6 cellular contexts compared by ENCODE assay signal in genomic region chr7:15300986-15301385, GRCh38.
A peak's percentile ranks its signal among the peaks of the same experiment; 100 is the strongest.
DNase-seq lines count a peak whose midpoint lies in the region; ATAC-seq, FAIRE-seq and TF ChIP-seq lines count a peak whose summit lies in the region.
"Not testable (repeated sequence)": the region's sequence is repeated elsewhere in the genome, so short reads cannot be mapped to it uniquely, and the experiment has no call there.

No MANE protein-coding gene starts in this region.

- DNase-seq in GM23338 (ENCODE audit: low spot score); H1 (ENCODE audit: low read depth in 1 of 2, low spot score in 2 of 2); neural progenitor cell (ENCODE audit: low spot score): not testable (repeated sequence)
- DNase-seq in Right ventricle myocardium superior = peak; percentile 30
- peak; percentile 66 for DNase-seq in posterior vena cava (ENCODE audit: low spot score)

- H3K18ac ChIP-seq in H1 (ENCODE audit: extremely low read depth, low read length) = not testable (repeated sequence)

- POLR2A ChIA-PET in H1 (lab: Charles Lee; ENCODE audit: partially characterized antibody) = not testable (repeated sequence)

- not testable (repeated sequence) for FAIRE-seq in H1 (lab: Jason Lieb, UNC)

- H3K79me2 ChIP-seq in GM23338 (replicated peaks; ENCODE audit: insufficient read depth); H1 (ENCODE audit: control insufficient read depth in 1 of 2, insufficient read depth in 2 of 2, low read length in 2 of 2); neural progenitor cell (ENCODE audit: low read depth): not testable (repeated sequence)

- H3K4me2 ChIP-seq in GM23338; H1 (ENCODE audit: insufficient read depth in 1 of 2, low read depth in 2 of 2, low read length in 2 of 2); neural progenitor cell: not testable (repeated sequence)

- H3K4me3 Mint-ChIP-seq in GM23338, neural progenitor cell: not testable (repeated sequence)

- not testable (repeated sequence) for H3K9ac ChIP-seq in H1 (replicated peaks in 1 of 4; ENCODE audit: extremely low read depth in 1 of 4, low read depth in 3 of 4, low read length in 3 of 4); neural progenitor cell

- H4K8ac ChIP-seq in H1 (ENCODE audit: extremely low read depth, insufficient read depth, low read length) = not testable (repeated sequence)

- not testable (repeated sequence) for H3K23me2 ChIP-seq in H1 (ENCODE audit: low read depth, low read length)

- not testable (repeated sequence) for H3K36me3 Mint-ChIP-seq in GM23338 (ENCODE audit: low read depth); neural progenitor cell

- H3K56ac ChIP-seq in H1 (replicated peaks; ENCODE audit: insufficient read length, low read depth, low read length) = not testable (repeated sequence)

- not testable (repeated sequence) for H2BK5ac ChIP-seq in H1 (ENCODE audit: low read depth, low read length)

- H3K4me1 Mint-ChIP-seq in GM23338 = not testable (repeated sequence)
- H3K4me1 Mint-ChIP-seq in neural progenitor cell = peaks cover 12% of the 10 kb centered on the region

- H3K79me1 ChIP-seq in H1 (ENCODE audit: low read depth, low read length) = not testable (repeated sequence)

- H3K4me3 ChIP-seq in GM23338; H1 (ENCODE audit: extremely low read depth in 1 of 4, insufficient read depth in 2 of 4, low read depth in 3 of 4, low read length in 4 of 4); gastroesophageal sphincter; neural progenitor cell: not testable (repeated sequence)

- not testable (repeated sequence) for H2BK20ac ChIP-seq in H1 (ENCODE audit: low read length)

- H2BK120ac ChIP-seq in H1 (replicated peaks; ENCODE audit: low read depth, low read length) = not testable (repeated sequence)

- H4K20me1 ChIP-seq in GM23338 (replicated peaks; ENCODE audit: insufficient read depth); H1 (replicated peaks in 1 of 2; ENCODE audit: control insufficient read depth in 1 of 2, insufficient read depth in 2 of 2, low read length in 2 of 2); neural progenitor cell (ENCODE audit: low read depth): not testable (repeated sequence)

- TF ChIP-seq POLR2A in H1 (IDR thresholded peaks at IDR 0.05; ENCODE audit: control extremely low read depth in 1 of 2, low read depth in 2 of 2, low read length in 2 of 2); gastroesophageal sphincter (IDR thresholded peaks at IDR 0.05): not testable (repeated sequence)

- TF ChIP-seq EP300 in H1 (IDR thresholded peaks at IDR 0.05; ENCODE audit: borderline replicate concordance in 1 of 2, low read depth in 2 of 2, low read length in 2 of 2); gastroesophageal sphincter (IDR thresholded peaks at IDR 0.05): not testable (repeated sequence)

- H4K91ac ChIP-seq in H1 (replicated peaks; ENCODE audit: insufficient read length, low read length) = not testable (repeated sequence)

- H3K23ac ChIP-seq in H1 (ENCODE audit: insufficient read length) = not testable (repeated sequence)

- not testable (repeated sequence) for H3K36me3 ChIP-seq in GM23338 (ENCODE audit: insufficient read depth); H1 (ENCODE audit: control insufficient read depth in 2 of 4, insufficient read depth in 4 of 4, low read length in 3 of 4); gastroesophageal sphincter; neural progenitor cell

- H3K27me3 ChIP-seq in GM23338 (ENCODE audit: insufficient read depth); H1 (replicated peaks in 1 of 4; ENCODE audit: control insufficient read depth in 3 of 4, extremely low read depth in 1 of 4, insufficient read depth in 3 of 4, low read length in 3 of 4); gastroesophageal sphincter; neural progenitor cell: not testable (repeated sequence)

- H4K5ac ChIP-seq in H1 (ENCODE audit: insufficient read length, low read depth, low read length) = not testable (repeated sequence)

- not testable (repeated sequence) for H3K4ac ChIP-seq in H1 (replicated peaks; ENCODE audit: insufficient read length, low read depth, low read length)

- not testable (repeated sequence) for H2AK5ac ChIP-seq in H1 (ENCODE audit: low read depth, low read length)

- TF ChIP-seq RAD21 in H1 (IDR thresholded peaks at IDR 0.05 in 1 of 2, conservative IDR thresholded peaks at IDR 0.05 in 1 of 2; ENCODE audit: low read depth in 2 of 2, low read length in 2 of 2) = not testable (repeated sequence)

- ATAC-seq in GM23338; gastroesophageal sphincter; Right ventricle myocardium superior (ENCODE audit: poor library complexity): not testable (repeated sequence)

- H3K27ac Mint-ChIP-seq in GM23338 (0 out of 2 replicates have a peak overlapping the region, but pooled peaks have one; percentile 18), neural progenitor cell (peak overlapping the region; percentile 92)

- CTCF ChIA-PET in H1 (lab: Charles Lee; ENCODE audit: partially characterized antibody) = interaction anchor here (0.5 to 1.8 kb wide), 4 partner anchors 8 to 473 kb away, joined by 3 to 6 read pairs (median 4); no protein-coding TSS in a partner anchor

- not testable (repeated sequence) for H3K27ac ChIP-seq in GM23338 (ENCODE audit: low read depth); H1 (ENCODE audit: low read depth, low read length); neural progenitor cell
- H3K27ac ChIP-seq in gastroesophageal sphincter = peak overlapping the region in 3 of 4 donors; percentile 11 to 17 (median 15)

- intact Hi-C loops in Right ventricle myocardium superior (cut with DNase I) = not testable (repeated sequence)
- intact Hi-C loops in posterior vena cava (cut with DNase I) = loop anchor here (10.0 kb wide), 2 partner anchors 774 to 784 kb away; no protein-coding TSS in a partner anchor

- not testable (repeated sequence) for H3K9me3 Mint-ChIP-seq in GM23338, neural progenitor cell

- H3F3A ChIP-seq in GM23338 (replicated peaks; ENCODE audit: low read depth); neural progenitor cell (ENCODE audit: low read depth): not testable (repeated sequence)

- H2AFZ ChIP-seq in GM23338; neural progenitor cell (replicated peaks): not testable (repeated sequence)
- 0 out of 2 replicates have a peak overlapping the region, but pooled peaks have one; percentile 13 for H2AFZ ChIP-seq in H1 (ENCODE audit: low read length)

- H3K4me1 ChIP-seq in GM23338 (ENCODE audit: insufficient read depth); H1 (replicated peaks in 1 of 4; ENCODE audit: control insufficient read depth in 3 of 4, insufficient read depth in 4 of 4, low read length in 3 of 4); gastroesophageal sphincter; neural progenitor cell: not testable (repeated sequence)

- not testable (repeated sequence) for TF ChIP-seq CTCF in GM23338 (conservative IDR thresholded peaks at IDR 0.05; ENCODE audit: low read depth in 2 of 2); H1 (IDR thresholded peaks at IDR 0.05; ENCODE audit: control extremely low read depth in 1 of 3, insufficient read depth in 1 of 3, low read depth in 1 of 3, low read length in 3 of 3); gastroesophageal sphincter (IDR thresholded peaks at IDR 0.05); neural progenitor cell (IDR thresholded peaks at IDR 0.05)

- H3K14ac ChIP-seq in H1 (ENCODE audit: insufficient read length) = not testable (repeated sequence)

- H3K9me3 ChIP-seq in H1 (ENCODE audit: insufficient read depth in 2 of 2, low read depth in 1 of 2, low read length in 1 of 2); gastroesophageal sphincter; neural progenitor cell (ENCODE audit: low read depth): not testable (repeated sequence)

- 87% methylated on average over 6 of the region's 6 CpGs; no CpG with 5 or more reads in 1 of the 2 experiments for WGBS in H1 (ENCODE audit: extremely low coverage in 1 of 2, insufficient coverage in 1 of 2, insufficient read length in 1 of 2, insufficient replicate concordance in 2 of 2, low coverage in 1 of 2, low lambda C conversion rate in 2 of 2, missing lambda C conversion rate in 1 of 2), 2 experiments
- 33 to 68% methylated on average over 3 to 5 of the region's 6 CpGs for WGBS in gastroesophageal sphincter (ENCODE audit: low coverage in 1 of 2), 2 donors

- H2BK12ac ChIP-seq in H1 (ENCODE audit: low read depth, low read length) = not testable (repeated sequence)

- not testable (repeated sequence) for H3K9me2 ChIP-seq in GM23338 (ENCODE audit: insufficient read depth)

- H3K27me3 Mint-ChIP-seq in GM23338 (ENCODE audit: insufficient read depth, low read depth, poor library complexity); neural progenitor cell (ENCODE audit: insufficient read depth, low read depth): not testable (repeated sequence)

- not testable (repeated sequence) for H2BK15ac ChIP-seq in H1 (ENCODE audit: low read length)
